ENCODE assay signal across 24 cellular contexts in genomic region chr16:82726306-82726705, GRCh38.
"Had no signal": no experiment of that assay in that cellular context is flagged by ENCODE, and none has a peak within 500 bp of the region (broad histone marks: within the 10 kb centered on the region; RNA-seq: fewer than 3 reads in every experiment).

No MANE protein-coding gene starts in this region.

- ATAC-seq: effector memory CD8-positive, alpha-beta T cell; esophagus mucosa; foreskin keratinocyte; gastrocnemius medialis; gastroesophageal sphincter; heart left ventricle; heart right ventricle had no signal

- H3K36me3 ChIP-seq: colonic mucosa, esophagus squamous epithelium, gastrocnemius medialis, gastroesophageal sphincter, heart left ventricle had no signal

- H3K9me3 ChIP-seq: colonic mucosa, gastrocnemius medialis had no signal

- H3K27ac ChIP-seq: colonic mucosa, coronary artery, dorsolateral prefrontal cortex, epithelial cell of prostate, esophagus muscularis mucosa, esophagus squamous epithelium, foreskin keratinocyte, gastrocnemius medialis, gastroesophageal sphincter, heart left ventricle, heart right ventricle had no signal

- H3K4me1 ChIP-seq: colonic mucosa, esophagus muscularis mucosa, esophagus squamous epithelium, foreskin keratinocyte, gastroesophageal sphincter had no signal

- H3K4me3 ChIP-seq: colonic mucosa, coronary artery, dorsolateral prefrontal cortex, esophagus muscularis mucosa, esophagus squamous epithelium, gastrocnemius medialis, gastroesophageal sphincter, heart left ventricle, heart right ventricle had no signal

- H3K27me3 ChIP-seq: colonic mucosa, dorsolateral prefrontal cortex, esophagus muscularis mucosa, esophagus squamous epithelium, foreskin keratinocyte, gastrocnemius medialis, gastroesophageal sphincter, heart left ventricle, heart right ventricle had no signal

- DNase-seq: colonic mucosa; cortex of kidney; dermis blood vessel endothelial cell; dorsolateral prefrontal cortex; effector CD4-positive, alpha-beta T cell; effector CD8-positive, alpha-beta T cell; effector memory CD4-positive, alpha-beta T cell; effector memory CD8-positive, alpha-beta T cell; endodermal cell; erythroblast; esophagus squamous epithelium; foreskin fibroblast; foreskin keratinocyte; foreskin melanocyte; gastrocnemius medialis; glutamatergic neuron; head of caudate nucleus; heart left ventricle; heart right ventricle had no signal
